20 cellular contexts compared by ENCODE assay signal in the genomic region with DNA sequence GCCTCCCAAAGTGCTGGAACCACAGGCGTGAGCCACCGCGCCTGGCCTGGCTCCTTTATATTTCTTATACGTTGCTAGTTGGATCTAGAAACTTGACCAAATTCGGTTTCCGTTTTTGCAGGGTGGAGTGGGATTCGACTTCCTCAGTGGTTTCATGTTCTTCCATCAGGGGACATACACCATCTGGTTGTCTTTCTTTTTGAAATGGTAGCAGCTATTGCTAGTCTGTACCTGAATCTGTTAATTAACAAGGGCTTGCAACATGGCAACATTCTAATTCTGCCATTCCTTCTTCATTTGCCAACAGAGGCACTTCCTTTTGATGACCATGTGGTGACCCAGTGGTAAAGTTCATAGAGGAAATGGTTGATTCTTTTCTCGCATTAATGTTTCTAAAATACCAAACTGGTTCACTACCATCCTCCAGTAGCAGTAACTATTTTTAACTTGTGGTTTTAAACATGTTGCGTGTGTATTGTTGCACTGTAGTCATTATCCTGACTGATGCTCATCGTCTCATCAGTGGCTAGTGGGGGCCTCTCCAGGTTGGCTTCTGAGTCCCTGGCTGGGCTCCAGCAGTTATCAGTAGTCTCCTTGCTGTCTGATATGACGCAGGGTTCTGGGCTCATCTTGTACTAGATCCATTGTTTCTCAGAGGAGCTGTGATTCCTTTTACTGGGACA.
DNase-seq lines count a peak whose midpoint lies in the region; ATAC-seq and TF ChIP-seq lines count a peak whose summit lies in the region.
"Had no signal": no experiment of that assay in that cellular context is flagged by ENCODE, and none has a peak within 500 bp of the region (broad histone marks: within the 10 kb centered on the region; RNA-seq: fewer than 3 reads in every experiment).

No MANE protein-coding gene starts in this region.

- no peaks in the 10 kb centered on the region for H3K9me3 Mint-ChIP-seq in activated T-cell treated with anti-CD3 and anti-CD28 coated beads, Interleukin-2, amount 50 U/mL, for 72 hours
- no peaks in the 10 kb centered on the region for H3K9me3 Mint-ChIP-seq in naive thymus-derived CD4-positive, alpha-beta T cell
- H3K9me3 Mint-ChIP-seq: HFFc6 had no signal

- H3K9me3 ChIP-seq in T-helper 17 cell (ENCODE audit: control insufficient read depth, low read length, poor library complexity, severe bottlenecking): no peaks in the 10 kb centered on the region
- H3K9me3 ChIP-seq in naive thymus-derived CD4-positive, alpha-beta T cell (ENCODE audit: control insufficient read depth in 2 of 3, low read length in 3 of 3): no peaks in the 10 kb centered on the region
- H3K9me3 ChIP-seq: adrenal gland, psoas muscle, stomach, uterus had no signal

- CTCF ChIA-PET in naive thymus-derived CD4-positive, alpha-beta T cell (lab: Charles Lee): no interaction called here

- no peak overlapping the region for H3K4me3 Mint-ChIP-seq in activated T-cell treated with anti-CD3 and anti-CD28 coated beads, Interleukin-2, amount 50 U/mL, for 72 hours
- H3K4me3 Mint-ChIP-seq in T-helper 17 cell: no peak overlapping the region
- H3K4me3 Mint-ChIP-seq in naive thymus-derived CD4-positive, alpha-beta T cell: peak overlapping the region in 2 of 10 donors; percentile 16 to 45
- H3K4me3 Mint-ChIP-seq: HFFc6 had no signal

- H3K36me3 ChIP-seq in naive thymus-derived CD4-positive, alpha-beta T cell (ENCODE audit: control insufficient read depth in 2 of 3, insufficient read depth in 3 of 3, low read length in 3 of 3): peaks cover 0 to 35% (median 0%) of the 10 kb centered on the region in 3 experiments
- H3K36me3 ChIP-seq: adrenal gland, uterus had no signal

- in situ Hi-C loops in KBM-7 (cut with MboI; ENCODE audit: low pct_unique_long_range_greater_than_20kb, low sequenced_read_pairs): no loop called here
- in situ Hi-C loops in GM13976 (cut with MboI; ENCODE audit: low sequenced_read_pairs, unreplicated experiment): no loop called here

- no peak for ATAC-seq in activated T-cell treated with anti-CD3 and anti-CD28 coated beads, Interleukin-2, amount 50 U/mL, for 72 hours (replicated peaks in 1 of 2)
- peak; percentile 16 for ATAC-seq in T-helper 17 cell
- ATAC-seq in naive thymus-derived CD4-positive, alpha-beta T cell: peak; percentile 34
- ATAC-seq in GM18498 (IDR thresholded peaks at IDR 0.05; ENCODE audit: unreplicated experiment): no peak
- ATAC-seq: left lobe of liver, PC-3, psoas muscle had no signal

- no peaks in the 10 kb centered on the region for H3K27me3 Mint-ChIP-seq in activated T-cell treated with anti-CD3 and anti-CD28 coated beads, Interleukin-2, amount 50 U/mL, for 72 hours (ENCODE audit: low read depth)
- no peaks in the 10 kb centered on the region for H3K27me3 Mint-ChIP-seq in T-helper 17 cell
- H3K27me3 Mint-ChIP-seq in naive thymus-derived CD4-positive, alpha-beta T cell: no peaks in the 10 kb centered on the region

- intact Hi-C loops in naive thymus-derived CD4-positive, alpha-beta T cell (cut with micrococcal nuclease): no loop called here

- H3K4me1 ChIP-seq in naive thymus-derived CD4-positive, alpha-beta T cell (ENCODE audit: control insufficient read depth in 2 of 2, insufficient read depth in 2 of 2, low read length in 2 of 2): peaks cover 0 to 19% of the 10 kb centered on the region in 2 donors
- H3K4me1 ChIP-seq: psoas muscle, uterus had no signal

- peak overlapping the region; percentile 22 for H3K27ac Mint-ChIP-seq in activated T-cell treated with anti-CD3 and anti-CD28 coated beads, Interleukin-2, amount 50 U/mL, for 72 hours
- peak overlapping the region; percentile 69 for H3K27ac Mint-ChIP-seq in T-helper 17 cell
- peak overlapping the region in 6 of 9 donors; percentile 5 to 44 (median 30) for H3K27ac Mint-ChIP-seq in naive thymus-derived CD4-positive, alpha-beta T cell
- H3K27ac Mint-ChIP-seq: HFFc6 had no signal

- H3K27ac ChIP-seq in naive thymus-derived CD4-positive, alpha-beta T cell (ENCODE audit: low read depth, low read length): no peak overlapping the region
- H3K27ac ChIP-seq: psoas muscle, stomach, uterus had no signal

- TF ChIP-seq CTCF in GM13976 (IDR thresholded peaks at IDR 0.05; ENCODE audit: borderline replicate concordance, control extremely low read depth, extremely low read depth, insufficient read depth, missing control alignments): no peak

- DNase-seq in activated T-cell treated with anti-CD3 and anti-CD28 coated beads, Interleukin-2, amount 50 U/mL, for 72 hours: no peak
- DNase-seq in activated T-cell treated with anti-CD3 and anti-CD28 coated beads for 4 hours (no peak), KBM-7 (peak; percentile 28), T-helper 17 cell (no peak), GM13976 (ENCODE audit: low spot score) (no peak), superior temporal gyrus (ENCODE audit: extremely low spot score) (no peak)
- no peak for DNase-seq in naive thymus-derived CD4-positive, alpha-beta T cell
- DNase-seq: ACHN; activated CD8-positive, alpha-beta memory T cell treated with anti-CD3 and anti-CD28 coated beads, Interleukin-2, amount 50 U/mL, for 4 hours; adrenal gland; Calu3; HFFc6; KG1; NCI-H1694 treated with DMSO at 0.1 percent for 48 hours; PC-3; psoas muscle; stomach; uterus had no signal

- peaks cover 4% of the 10 kb centered on the region for H3K4me1 Mint-ChIP-seq in activated T-cell treated with anti-CD3 and anti-CD28 coated beads, Interleukin-2, amount 50 U/mL, for 72 hours (ENCODE audit: low read depth)
- H3K4me1 Mint-ChIP-seq in T-helper 17 cell: peaks cover 22% of the 10 kb centered on the region
- peaks cover 15 to 42% (median 20%) of the 10 kb centered on the region in 7 donors for H3K4me1 Mint-ChIP-seq in naive thymus-derived CD4-positive, alpha-beta T cell

- no peaks in the 10 kb centered on the region for H3K27me3 ChIP-seq in naive thymus-derived CD4-positive, alpha-beta T cell (ENCODE audit: control insufficient read depth in 2 of 2, insufficient read depth in 2 of 2, low read length in 2 of 2)
- H3K27me3 ChIP-seq: adrenal gland, stomach, uterus had no signal

- POLR2A ChIA-PET in naive thymus-derived CD4-positive, alpha-beta T cell (lab: Charles Lee): interaction anchor here (0.6 kb wide), 1 partner anchor 222 kb away, joined by 3 read pairs; no protein-coding TSS in a partner anchor

- H3K36me3 Mint-ChIP-seq in activated T-cell treated with anti-CD3 and anti-CD28 coated beads, Interleukin-2, amount 50 U/mL, for 72 hours (ENCODE audit: insufficient read depth in 2 of 2): peaks cover 0 to 5% of the 10 kb centered on the region in 2 donors
- peaks cover 13% of the 10 kb centered on the region for H3K36me3 Mint-ChIP-seq in T-helper 17 cell (ENCODE audit: low read depth)
- peaks cover 23 to 76% (median 41%) of the 10 kb centered on the region in 5 donors for H3K36me3 Mint-ChIP-seq in naive thymus-derived CD4-positive, alpha-beta T cell

- no peak overlapping the region for H3K4me3 ChIP-seq in naive thymus-derived CD4-positive, alpha-beta T cell (ENCODE audit: low read length)
- H3K4me3 ChIP-seq: adrenal gland, psoas muscle, stomach, uterus had no signal

Comparison
In these comparisons a context has a peak if more than half of its experiments do, and no peak if none do; other contexts are left out.
1. ATAC-seq: peak in T-helper 17 cell (single experiment) and naive thymus-derived CD4-positive, alpha-beta T cell (single experiment); none in activated T-cell treated with anti-CD3 and anti-CD28 coated beads, Interleukin-2, amount 50 U/mL, for 72 hours (0 of 2) and GM18498 (single experiment).
2. Peak in every context shown above with its lines, with median percentiles within 50 percentile points of each other: H3K27ac Mint-ChIP-seq.